15 cellular contexts compared by ENCODE assay signal in the genomic region with DNA sequence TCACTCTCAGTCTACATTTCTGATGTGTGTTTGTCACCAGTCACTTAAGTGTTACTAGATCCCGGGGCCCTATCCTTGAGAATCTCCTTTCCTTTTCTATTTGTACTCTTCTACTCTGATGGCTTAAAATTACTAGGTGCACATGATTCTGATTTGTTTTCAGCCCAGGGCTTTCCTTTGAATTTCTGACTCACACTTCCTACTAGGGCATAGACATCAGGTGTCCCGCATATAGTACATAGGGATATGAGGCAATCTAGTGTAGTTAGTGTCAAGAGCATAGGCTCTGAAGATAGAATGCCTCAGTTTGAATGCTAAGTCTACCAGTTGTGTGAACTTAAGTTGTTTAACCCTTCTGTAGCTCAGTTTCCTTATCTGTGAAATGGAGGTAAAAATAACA. TPM values are rescaled to one million over a fixed set of nuclear protein-coding genes. Genes with fewer than 3 reads are reported as not detected.
DNase-seq lines count a peak whose midpoint lies in the region; ATAC-seq, FAIRE-seq and TF ChIP-seq lines count a peak whose summit lies in the region.
"Had no signal": no experiment of that assay in that cellular context is flagged by ENCODE, and none has a peak within 500 bp of the region (broad histone marks: within the 10 kb centered on the region; RNA-seq: fewer than 3 reads in every experiment).

No MANE protein-coding gene starts in this region.

- DNase-seq in cardiac muscle cell (ENCODE audit: low read depth in 1 of 2, low spot score in 1 of 2) (peak; percentile 1 to 61), Right ventricle myocardium inferior (ENCODE audit: missing footprints) (no peak), keratinocyte (ENCODE audit: low read depth, low spot score) (no peak), caudate nucleus (lab: John Stamatoyannopoulos, UW) (no peak), D341Med (ENCODE audit: low spot score) (no peak), COR-L47 (lab: John Stamatoyannopoulos, UW) (no peak)
- no peak for DNase-seq in activated naive CD4-positive, alpha-beta T cell treated with anti-CD3 and anti-CD28 coated beads, Interleukin-2, amount 50 U/mL, for 72 hours (ENCODE audit: low spot score in 2 of 2)
- DNase-seq: DMS 273 treated with DMSO at 0.1 percent for 48 hours, dorsolateral prefrontal cortex, mesenchymal stem cell, NCI-H2171 treated with DMSO at 0.1 percent for 48 hours had no signal

- FAIRE-seq in keratinocyte (lab: Jason Lieb, UNC) = peak; percentile 26
- FAIRE-seq: astrocyte had no signal

- H3K9me1 ChIP-seq in keratinocyte (ENCODE audit: control insufficient read depth, extremely low read depth, insufficient read depth, low read length) = no peaks in the 10 kb centered on the region

- no peaks in the 10 kb centered on the region for H3K9me3 Mint-ChIP-seq in activated naive CD4-positive, alpha-beta T cell treated with anti-CD3 and anti-CD28 coated beads, Interleukin-2, amount 50 U/mL, for 72 hours

- no peaks in the 10 kb centered on the region for H4K20me1 ChIP-seq in keratinocyte (ENCODE audit: control insufficient read depth, extremely low read depth, insufficient read depth, low read length)

- H3K4me2 ChIP-seq in keratinocyte (ENCODE audit: control insufficient read depth, extremely low read depth, insufficient read depth, low read depth, low read length) = no peak overlapping the region

- no peak for TF ChIP-seq CTCF in cardiac muscle cell (IDR thresholded peaks at IDR 0.05; ENCODE audit: low read depth, low read length)
- no peak for TF ChIP-seq CTCF in keratinocyte (optimal IDR thresholded peaks at IDR 0.05 in 1 of 3, IDR thresholded peaks at IDR 0.05 in 1 of 3, conservative IDR thresholded peaks at IDR 0.05 in 1 of 3; ENCODE audit: extremely low read depth in 1 of 3, insufficient read depth in 2 of 3, low read length in 3 of 3)

- H3K4me1 ChIP-seq in cardiac muscle cell (ENCODE audit: low read depth) = peaks cover 19% of the 10 kb centered on the region
- H3K4me1 ChIP-seq in keratinocyte (ENCODE audit: control insufficient read depth, extremely low read depth, insufficient read depth, low read length) = no peaks in the 10 kb centered on the region

- H3K36me3 ChIP-seq in cardiac muscle cell (no peaks in the 10 kb centered on the region), keratinocyte (ENCODE audit: control insufficient read depth in 2 of 2, extremely low read depth in 1 of 2, insufficient read depth in 2 of 2, low read length in 2 of 2) (no peaks in the 10 kb centered on the region)
- H3K36me3 ChIP-seq: neutrophil had no signal

- intact Hi-C loops in Right ventricle myocardium inferior (cut with DNase I) = no loop called here

- H3K27ac Mint-ChIP-seq in activated naive CD4-positive, alpha-beta T cell treated with anti-CD3 and anti-CD28 coated beads, Interleukin-2, amount 50 U/mL, for 72 hours = peak overlapping the region; percentile 18 to 52

- no peak overlapping the region for H3K4me3 ChIP-seq in cardiac muscle cell
- no peak overlapping the region for H3K4me3 ChIP-seq in keratinocyte (ENCODE audit: control insufficient read depth in 2 of 3, extremely low read depth in 1 of 3, insufficient read depth in 2 of 3, low read depth in 1 of 3, low read length in 3 of 3)
- H3K4me3 ChIP-seq: dorsolateral prefrontal cortex, SK-N-MC had no signal

- H3K27ac ChIP-seq in cardiac muscle cell (peak overlapping the region; percentile 75), keratinocyte (ENCODE audit: control insufficient read depth, insufficient read depth, low read length) (no peak overlapping the region), caudate nucleus (ENCODE audit: low read depth, low read length) (no peak overlapping the region)
- H3K27ac ChIP-seq: dorsolateral prefrontal cortex, neutrophil, SK-N-MC had no signal

- ATAC-seq in Right ventricle myocardium inferior (no peak), HG03097 (IDR thresholded peaks at IDR 0.05; ENCODE audit: low FRiP score, unreplicated experiment) (no peak)
- ATAC-seq in activated naive CD4-positive, alpha-beta T cell treated with anti-CD3 and anti-CD28 coated beads, Interleukin-2, amount 50 U/mL, for 72 hours = peak; percentile 77 to 99

- H3K9ac ChIP-seq in keratinocyte (ENCODE audit: control insufficient read depth, extremely low read depth, insufficient read depth, low read length) = no peak overlapping the region

- H3K79me2 ChIP-seq in keratinocyte (ENCODE audit: control insufficient read depth, insufficient read depth, low read length) = no peaks in the 10 kb centered on the region

- H3K9me3 ChIP-seq in cardiac muscle cell (ENCODE audit: low read depth) (no peaks in the 10 kb centered on the region), keratinocyte (ENCODE audit: control insufficient read depth, low read depth, low read length) (no peaks in the 10 kb centered on the region)
- H3K9me3 ChIP-seq: neutrophil had no signal

- no peaks in the 10 kb centered on the region for H3K36me3 Mint-ChIP-seq in activated naive CD4-positive, alpha-beta T cell treated with anti-CD3 and anti-CD28 coated beads, Interleukin-2, amount 50 U/mL, for 72 hours

- dilution Hi-C loops in keratinocyte (cut with MboI; ENCODE audit: extremely low pct_ligation_motif_present, low sequenced_read_pairs) = no loop called here

- H3K27me3 ChIP-seq in cardiac muscle cell (no peaks in the 10 kb centered on the region), keratinocyte (ENCODE audit: control insufficient read depth, extremely low read depth, insufficient read depth, low read length) (no peaks in the 10 kb centered on the region)
- H3K27me3 ChIP-seq: dorsolateral prefrontal cortex, neutrophil had no signal

- H2AFZ ChIP-seq in keratinocyte (ENCODE audit: control insufficient read depth, low read length) = no peak overlapping the region

RNA-seq across cellular contexts. Expression of gene LRRN3, which starts 49.4 kb away (rescaled TPM):
- 43.7 and 45.8 TPM in 2 replicates for total RNA-seq in cardiac muscle cell
- polyA plus RNA-seq in cardiac muscle cell = 84.6 and 86.4 TPM in 2 replicates
- 12.4 TPM for total RNA-seq in Right ventricle myocardium inferior
- 10 to 100 TPM in 1 of 2 donors, 1 to 10 TPM in 1; 9.3 to 29.6 TPM for total RNA-seq in activated naive CD4-positive, alpha-beta T cell treated with anti-CD3 and anti-CD28 coated beads, Interleukin-2, amount 50 U/mL, for 72 hours
- polyA plus RNA-seq in keratinocyte = not detected in 3 replicates
- polyA plus RNA-seq in keratinocyte (2011; ENCODE audit: low read depth) = not detected
- polyA plus RNA-seq in keratinocyte (2011; cell fraction: cytosol; rRNA removed) = not detected in 2 replicates
- polyA plus RNA-seq in keratinocyte (2011; cell fraction: nucleus; rRNA removed) = not detected in 2 replicates
- polyA plus RNA-seq in keratinocyte (2012; ENCODE audit: low replicate concordance) = 0.14 TPM in 1 of 2 replicates, not detected in the other
- not detected in 3 replicates for polyA minus RNA-seq in keratinocyte
- not detected for polyA minus RNA-seq in keratinocyte (2011; cell fraction: cytosol; rRNA and poly(A)+ RNA removed)
- polyA minus RNA-seq in keratinocyte (2011; cell fraction: nucleus; rRNA and poly(A)+ RNA removed) = not detected in 2 replicates

Comparison
In these comparisons a context has a peak if more than half of its experiments do, and no peak if none do; other contexts are left out.
1. DNase-seq: peak in cardiac muscle cell (2 of 2); none in Right ventricle myocardium inferior (single experiment), activated naive CD4-positive, alpha-beta T cell treated with anti-CD3 and anti-CD28 coated beads, Interleukin-2, amount 50 U/mL, for 72 hours (0 of 2), keratinocyte (single experiment), caudate nucleus (0 of 61), D341Med (single experiment) and COR-L47 (single experiment).
2. ATAC-seq: peak in activated naive CD4-positive, alpha-beta T cell treated with anti-CD3 and anti-CD28 coated beads, Interleukin-2, amount 50 U/mL, for 72 hours (2 of 2); none in Right ventricle myocardium inferior (single experiment) and HG03097 (single experiment).